In the genomic region with DNA sequence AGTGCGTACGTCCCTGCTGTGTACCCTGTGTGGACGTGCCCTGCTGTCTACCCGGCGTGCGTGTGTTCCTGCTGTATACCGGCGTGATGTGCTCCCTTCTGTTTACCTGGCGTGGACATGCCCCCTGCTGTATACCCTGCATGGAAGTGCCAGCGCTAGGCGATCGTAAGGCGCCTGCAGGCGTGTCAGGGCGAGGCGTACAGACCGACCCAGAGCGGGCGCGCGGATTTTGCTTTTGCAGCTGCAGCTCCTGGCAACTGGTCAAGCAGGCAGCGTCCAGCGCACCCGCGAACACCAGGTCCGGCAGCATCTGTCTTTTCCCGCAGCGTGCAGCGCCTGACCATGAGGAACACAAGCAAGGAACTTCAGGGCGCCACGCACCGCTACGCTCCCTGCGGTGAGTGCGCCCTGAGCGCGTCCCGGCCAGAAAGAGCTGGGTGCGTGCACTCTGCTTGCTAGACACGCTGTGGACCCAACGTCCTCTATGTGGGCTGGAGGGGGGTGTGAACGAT, we compare ENCODE assay signal across 1 cellular context.
A peak's percentile ranks its signal among the peaks of the same experiment; 100 is the strongest.
TF ChIP-seq lines count a peak whose summit lies in the region.

No MANE protein-coding gene starts in this region.

TF ChIP-seq in K562, 482 proteins besides CTCF, POLR2A, EP300 and RAD21:
- no peak for TF ChIP-seq TOE1 (IDR thresholded peaks at IDR 0.05; ENCODE audit: borderline replicate concordance)
- no peak for TF ChIP-seq TOE1 (CRISPR knock-in tag; IDR thresholded peaks at IDR 0.05; ENCODE audit: borderline replicate concordance, low read depth)
- peak; percentile 78 for TF ChIP-seq HNRNPLL (IDR thresholded peaks at IDR 0.05; ENCODE audit: low read depth, low read length, poor library complexity, severe bottlenecking)
- no peak for TF ChIP-seq RFX1 (IDR thresholded peaks at IDR 0.05)
TF ChIP-seq in K562: peak in this region for 1.
